Comparison of ENCODE assay signal across 15 cellular contexts in the genomic region with DNA sequence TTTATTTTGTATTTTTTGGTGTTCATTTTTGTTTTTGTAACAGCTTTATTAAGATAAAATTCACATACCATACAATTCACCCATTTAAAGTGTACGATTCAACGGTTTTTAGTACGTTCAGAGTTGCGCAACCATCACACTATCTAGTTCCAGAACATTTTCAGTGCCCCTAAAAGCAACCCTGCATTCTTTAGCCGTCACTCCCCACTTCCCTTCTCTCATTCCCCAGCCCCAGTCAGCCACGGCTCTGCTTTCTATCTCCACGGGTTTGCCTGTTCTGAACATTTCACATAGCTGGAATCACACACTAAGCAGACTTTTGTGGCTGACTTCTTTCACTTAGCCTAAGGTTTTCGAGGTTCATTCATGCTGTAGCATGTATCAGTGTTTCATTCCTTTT. TPM values are rescaled to one million over a fixed set of nuclear protein-coding genes. Genes with fewer than 3 reads are reported as not detected.
A peak's percentile ranks its signal among the peaks of the same experiment; 100 is the strongest.
DNase-seq lines count a peak whose midpoint lies in the region; ATAC-seq, FAIRE-seq and TF ChIP-seq lines count a peak whose summit lies in the region.
"Had no signal": no experiment of that assay in that cellular context is flagged by ENCODE, and none has a peak within 500 bp of the region (broad histone marks: within the 10 kb centered on the region; RNA-seq: fewer than 3 reads in every experiment).

No MANE protein-coding gene starts in this region.

- TF ChIP-seq RAD21 in A549 (conservative IDR thresholded peaks at IDR 0.05 in 1 of 2, IDR thresholded peaks at IDR 0.05 in 1 of 2): no peak

- H3K4me1 Mint-ChIP-seq in WTC11: peaks cover 1% of the 10 kb centered on the region

- no peak for TF ChIP-seq POLR2A in A549 (IDR thresholded peaks at IDR 0.05; ENCODE audit: low read length)

- ATAC-seq in A549 (no peak), WTC11 (no peak), GM18858 (IDR thresholded peaks at IDR 0.05; ENCODE audit: unreplicated experiment) (no peak), HG02642 (IDR thresholded peaks at IDR 0.05; ENCODE audit: poor library complexity, unreplicated experiment) (no peak)

- no peak overlapping the region for H3K4me2 ChIP-seq in A549

- TF ChIP-seq EP300 in A549 (IDR thresholded peaks at IDR 0.05): no peak

- H3K36me3 Mint-ChIP-seq in WTC11: peaks cover 25% of the 10 kb centered on the region

- H3K27me3 Mint-ChIP-seq in WTC11 (ENCODE audit: low read depth): peaks cover 97% of the 10 kb centered on the region

- intact Hi-C loops in posterior vena cava (cut with DNase I): loop anchor here (1.0 to 10.0 kb wide), 2 partner anchors 128 to 175 kb away; a partner anchor contains a TSS

- WGBS in A549 (ENCODE audit: missing lambda C conversion rate): 51% methylated on average over 8 of the region's 8 CpGs

- TF ChIP-seq CTCF in A549 (IDR thresholded peaks at IDR 0.05) (no peak), WTC11 (IDR thresholded peaks at IDR 0.05) (no peak)

- H3K4me3 ChIP-seq in A549: no peak overlapping the region
- H3K4me3 ChIP-seq: skin epidermis had no signal

- peaks cover 31% of the 10 kb centered on the region for H3K9me3 Mint-ChIP-seq in WTC11

- H3K4me3 Mint-ChIP-seq in WTC11: no peak overlapping the region

- no peak for DNase-seq in A549 (ENCODE audit: low read depth in 1 of 2, low spot score in 1 of 2)
- DNase-seq in amniotic epithelial cell (ENCODE audit: low read depth): peak; percentile 97
- peak; percentile 62 for DNase-seq in hepatic stellate cell (ENCODE audit: low spot score)
- DNase-seq in posterior vena cava (ENCODE audit: low spot score): peak; percentile 74
- DNase-seq in NCI-H2171 (lab: John Stamatoyannopoulos, UW): no peak
- DNase-seq in WTC11 (ENCODE audit: low spot score): no peak
- DNase-seq: activated CD4-positive, alpha-beta T cell treated with anti-CD3 and anti-CD28 coated beads, Interleukin-2, amount 50 U/mL, for 48 hours; Caco-2; NCI-H1417; NCI-H524; T1000 had no signal

- FAIRE-seq in A549 (lab: Jason Lieb, UNC): no peak
- FAIRE-seq: HTR-8/SVneo had no signal

- H3K27ac ChIP-seq in A549: no peak overlapping the region
- H3K27ac ChIP-seq: skin epidermis had no signal

- CTCF ChIA-PET in A549 (lab: Yijun Ruan, JAX) (interaction anchor here (2.0 kb wide), 1 partner anchor 10 kb away, joined by 10 read pairs; no protein-coding TSS in a partner anchor), WTC11 (lab: Charles Lee) (no interaction called here)

- H3K4me1 ChIP-seq in A549: no peaks in the 10 kb centered on the region
- H3K4me1 ChIP-seq: Caco-2 had no signal

- no peak overlapping the region for H3K27ac Mint-ChIP-seq in WTC11

- no peaks in the 10 kb centered on the region for H3K9me3 ChIP-seq in A549

- POLR2A ChIA-PET in A549 (lab: Yijun Ruan, JAX): no interaction called here
- POLR2A ChIA-PET in WTC11 (lab: Charles Lee): no interaction called here

TF ChIP-seq in A549, 52 proteins besides CTCF, POLR2A, EP300 and RAD21:
- TF ChIP-seq CEBPB (IDR thresholded peaks at IDR 0.05) (peak; percentile 76 to 88), HEYL (CRISPR knock-in tag; IDR thresholded peaks at IDR 0.05) (no peak)

TF ChIP-seq in WTC11, 78 proteins besides CTCF, POLR2A, EP300 and RAD21:
- no peak for TF ChIP-seq NFATC4 (CRISPR knock-in tag; IDR thresholded peaks at IDR 0.05)
- TF ChIP-seq CREB1 (CRISPR knock-in tag; IDR thresholded peaks at IDR 0.05): no peak
- TF ChIP-seq, protein P1, sequence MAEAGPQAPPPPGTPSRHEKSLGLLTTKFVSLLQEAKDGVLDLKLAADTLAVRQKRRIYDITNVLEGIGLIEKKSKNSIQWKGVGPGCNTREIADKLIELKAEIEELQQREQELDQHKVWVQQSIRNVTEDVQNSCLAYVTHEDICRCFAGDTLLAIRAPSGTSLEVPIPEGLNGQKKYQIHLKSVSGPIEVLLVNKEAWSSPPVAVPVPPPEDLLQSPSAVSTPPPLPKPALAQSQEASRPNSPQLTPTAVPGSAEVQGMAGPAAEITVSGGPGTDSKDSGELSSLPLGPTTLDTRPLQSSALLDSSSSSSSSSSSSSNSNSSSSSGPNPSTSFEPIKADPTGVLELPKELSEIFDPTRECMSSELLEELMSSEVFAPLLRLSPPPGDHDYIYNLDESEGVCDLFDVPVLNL (CRISPR knock-in tag; IDR thresholded peaks at IDR 0.05; ENCODE audit: borderline replicate concordance, low read depth): no peak
- TF ChIP-seq, protein P2, sequence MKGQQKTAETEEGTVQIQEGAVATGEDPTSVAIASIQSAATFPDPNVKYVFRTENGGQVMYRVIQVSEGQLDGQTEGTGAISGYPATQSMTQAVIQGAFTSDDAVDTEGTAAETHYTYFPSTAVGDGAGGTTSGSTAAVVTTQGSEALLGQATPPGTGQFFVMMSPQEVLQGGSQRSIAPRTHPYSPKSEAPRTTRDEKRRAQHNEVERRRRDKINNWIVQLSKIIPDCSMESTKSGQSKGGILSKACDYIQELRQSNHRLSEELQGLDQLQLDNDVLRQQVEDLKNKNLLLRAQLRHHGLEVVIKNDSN (CRISPR knock-in tag; IDR thresholded peaks at IDR 0.05): no peak
- no peak for TF ChIP-seq KAT7 (CRISPR knock-in tag; IDR thresholded peaks at IDR 0.05; ENCODE audit: borderline replicate concordance)
- TF ChIP-seq GTF2I (CRISPR knock-in tag; conservative IDR thresholded peaks at IDR 0.05): no peak
- TF ChIP-seq TEAD4 (CRISPR knock-in tag; IDR thresholded peaks at IDR 0.05): no peak
- no peak for TF ChIP-seq OVOL2 (CRISPR knock-in tag; IDR thresholded peaks at IDR 0.05; ENCODE audit: borderline replicate concordance)
TF ChIP-seq in WTC11: peak in this region for 0.

RNA-seq across cellular contexts. Expression of a gene that starts 9.6 kb away (rescaled TPM):
- polyA plus RNA-seq in A549 (2011; rRNA removed) (0.13 and 0.19 TPM in 2 replicates), A549 (2017; fragmentation: RNase III; extraction: RNeasy Plus Mini Kit Qiagen cat#74134 plus additional on column Dnase treatment) (0.03 to 0.04 TPM (median 0.03 TPM) in 3 replicates)
- under 0.01 TPM in 2 replicates for polyA plus RNA-seq in A549 (2012; cell fraction: cytosol; rRNA removed)
- polyA plus RNA-seq in A549 (2012; cell fraction: nucleus; rRNA removed): 0.13 and 0.22 TPM in 2 replicates
- polyA minus RNA-seq in A549 (2011; rRNA and poly(A)+ RNA removed): 2.6 TPM in 2 replicates
- total RNA-seq in posterior vena cava (1 to 10 TPM; 1.8 to 3.5 TPM), WTC11 (2021) (2.1 to 2.4 TPM (median 2.3 TPM) in 3 replicates)

Comparison
In these comparisons a context has a peak if more than half of its experiments do, and no peak if none do; other contexts are left out.
1. DNase-seq: peak in amniotic epithelial cell (single experiment), hepatic stellate cell (single experiment) and posterior vena cava (single experiment); none in A549 (0 of 2), NCI-H2171 (single experiment) and WTC11 (single experiment).